In the genomic region with DNA sequence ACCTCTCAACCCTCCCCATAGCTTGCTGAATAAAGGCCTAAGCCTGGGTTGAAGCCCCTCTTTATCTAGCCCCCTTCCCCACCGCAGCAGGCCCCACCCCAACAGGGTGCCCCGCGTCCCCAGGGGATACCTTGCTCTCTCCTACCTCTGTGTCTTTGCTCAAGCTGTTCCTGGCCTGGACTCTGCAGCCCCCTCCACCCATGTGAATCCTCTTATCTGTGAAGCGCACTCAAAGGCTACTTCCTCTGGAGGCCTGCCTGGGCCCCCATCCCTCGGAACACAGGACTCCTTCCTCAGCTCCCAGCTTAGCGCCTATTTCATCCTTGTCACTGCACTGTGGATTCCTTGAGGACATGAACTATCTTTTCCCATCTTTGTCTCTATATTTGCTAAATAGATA, we compare ENCODE assay signal across 22 cellular contexts.
DNase-seq lines count a peak whose midpoint lies in the region; ATAC-seq and TF ChIP-seq lines count a peak whose summit lies in the region.
"Had no signal": no experiment of that assay in that cellular context is flagged by ENCODE, and none has a peak within 500 bp of the region (broad histone marks: within the 10 kb centered on the region; RNA-seq: fewer than 3 reads in every experiment).

No MANE protein-coding gene starts in this region.

- peaks cover 90% of the 10 kb centered on the region for H3K4me1 Mint-ChIP-seq in dendritic cell treated with granulocyte-macrophage colony-stimulating factor and Interleukin-4, amounts not matched to agents 40 ng/mL and 50 ng/mL, for 4 days (ENCODE audit: low read depth)

- intact Hi-C loops in Panc1 (cut with micrococcal nuclease; ENCODE audit: unreplicated experiment) (no loop called here), gastrocnemius medialis (cut with DNase I; ENCODE audit: low total_unique reads) (loop anchor here (2.0 kb wide), 2 partner anchors 62 to 152 kb away; a partner anchor contains a TSS)
- intact Hi-C loops in dendritic cell treated with granulocyte-macrophage colony-stimulating factor and Interleukin-4, amounts not matched to agents 40 ng/mL and 50 ng/mL, for 4 days (cut with micrococcal nuclease): loop anchor here (10.0 kb wide), 1 partner anchor 150 kb away; a partner anchor contains a TSS

- CTCF ChIA-PET in Panc1 (lab: Charles Lee): interaction anchor here (0.7 to 1.7 kb wide), 2 partner anchors 29 to 151 kb away, joined by 3 read pairs; a partner anchor contains a TSS

- POLR2A ChIA-PET in Panc1 (lab: Charles Lee): no interaction called here

- peaks cover 9% of the 10 kb centered on the region for H3K4me1 ChIP-seq in Panc1 (ENCODE audit: control insufficient read depth, insufficient read depth, low read length)
- peaks cover 60 to 64% of the 10 kb centered on the region in 2 donors for H3K4me1 ChIP-seq in gastrocnemius medialis

- no peak for TF ChIP-seq POLR2A in gastrocnemius medialis (IDR thresholded peaks at IDR 0.05)

- H3K4me3 Mint-ChIP-seq in dendritic cell treated with granulocyte-macrophage colony-stimulating factor and Interleukin-4, amounts not matched to agents 40 ng/mL and 50 ng/mL, for 4 days: no peak overlapping the region
- H3K4me3 Mint-ChIP-seq: activated T-cell treated with anti-CD3 and anti-CD28 coated beads, Interleukin-2, amount 50 U/mL, for 24 hours; stimulated activated naive CD8-positive, alpha-beta T cell treated with anti-CD3 and anti-CD28 coated beads, Interleukin-15, Interleukin-2, amounts not matched to agents 100 ng/mL and 50 ng/mL, for 24 hours; type B pancreatic cell had no signal

- H3K27ac Mint-ChIP-seq in dendritic cell treated with granulocyte-macrophage colony-stimulating factor and Interleukin-4, amounts not matched to agents 40 ng/mL and 50 ng/mL, for 4 days: peak overlapping the region; percentile 73
- H3K27ac Mint-ChIP-seq: activated T-cell treated with anti-CD3 and anti-CD28 coated beads, Interleukin-2, amount 50 U/mL, for 24 hours; stimulated activated naive CD8-positive, alpha-beta T cell treated with anti-CD3 and anti-CD28 coated beads, Interleukin-15, Interleukin-2, amounts not matched to agents 100 ng/mL and 50 ng/mL, for 24 hours; type B pancreatic cell had no signal

- no peaks in the 10 kb centered on the region for H3K27me3 ChIP-seq in Panc1 (ENCODE audit: control insufficient read depth, insufficient read depth, low read length)
- no peaks in the 10 kb centered on the region for H3K27me3 ChIP-seq in gastrocnemius medialis

- H3K27me3 Mint-ChIP-seq in dendritic cell treated with granulocyte-macrophage colony-stimulating factor and Interleukin-4, amounts not matched to agents 40 ng/mL and 50 ng/mL, for 4 days: peaks cover 24% of the 10 kb centered on the region
- H3K27me3 Mint-ChIP-seq: activated T-cell treated with anti-CD3 and anti-CD28 coated beads, Interleukin-2, amount 50 U/mL, for 24 hours; stimulated activated naive CD8-positive, alpha-beta T cell treated with anti-CD3 and anti-CD28 coated beads, Interleukin-15, Interleukin-2, amounts not matched to agents 100 ng/mL and 50 ng/mL, for 24 hours had no signal

- ATAC-seq in Panc1 (no peak), gastrocnemius medialis (no peak), HG02571 (IDR thresholded peaks at IDR 0.05; ENCODE audit: unreplicated experiment) (no peak)

- no TSS peak for BruUV-seq in Panc1 (replicated peaks; lab: Mats Ljungman, UMichigan)

- H3K36me3 ChIP-seq in Panc1 (ENCODE audit: control insufficient read depth, insufficient read depth, low read length) (no peaks in the 10 kb centered on the region), gastrocnemius medialis (no peaks in the 10 kb centered on the region)

- no peaks in the 10 kb centered on the region for H3K36me3 Mint-ChIP-seq in dendritic cell treated with granulocyte-macrophage colony-stimulating factor and Interleukin-4, amounts not matched to agents 40 ng/mL and 50 ng/mL, for 4 days (ENCODE audit: low read depth)
- H3K36me3 Mint-ChIP-seq: type B pancreatic cell had no signal

- in situ Hi-C loops in Panc1 (cut with HindIII; ENCODE audit: low pct_unique_long_range_greater_than_20kb, low sequenced_read_pairs): no loop called here
- in situ Hi-C loops in gastrocnemius medialis (cut with MboI; ENCODE audit: low sequenced_read_pairs in 4 of 4): loop anchor here in 2 of 4 donors (25.0 kb wide), 2 partner anchors 133 to 167 kb away; no protein-coding TSS in a partner anchor

- no peaks in the 10 kb centered on the region for H3K9me3 ChIP-seq in Panc1 (ENCODE audit: control insufficient read depth, insufficient read depth, low read depth, low read length)
- H3K9me3 ChIP-seq in gastrocnemius medialis: no peaks in the 10 kb centered on the region

- TF ChIP-seq CTCF in Panc1 (IDR thresholded peaks at IDR 0.05) (no peak), gastrocnemius medialis (IDR thresholded peaks at IDR 0.05 in 4 of 5, conservative IDR thresholded peaks at IDR 0.05 in 1 of 5) (no peak)

- no peak overlapping the region for H3K4me3 ChIP-seq in Panc1 (ENCODE audit: low read depth in 2 of 2, low read length in 2 of 2)
- no peak overlapping the region for H3K4me3 ChIP-seq in gastrocnemius medialis
- H3K4me3 ChIP-seq: coronary artery had no signal

- no peaks in the 10 kb centered on the region for H3K9me3 Mint-ChIP-seq in dendritic cell treated with granulocyte-macrophage colony-stimulating factor and Interleukin-4, amounts not matched to agents 40 ng/mL and 50 ng/mL, for 4 days
- H3K9me3 Mint-ChIP-seq: activated T-cell treated with anti-CD3 and anti-CD28 coated beads, Interleukin-2, amount 50 U/mL, for 24 hours; stimulated activated naive CD8-positive, alpha-beta T cell treated with anti-CD3 and anti-CD28 coated beads, Interleukin-15, Interleukin-2, amounts not matched to agents 100 ng/mL and 50 ng/mL, for 24 hours; type B pancreatic cell had no signal

- peak; percentile 34 for DNase-seq in NK-92 treated with Interleukin-12 subunit alpha and Interleukin-12 subunit beta, amount 100 ng/mL, for 24 hours (lab: John Stamatoyannopoulos, UW)
- DNase-seq in NK-92 (lab: John Stamatoyannopoulos, UW; ENCODE audit: unreplicated experiment) (no peak), Panc1 (ENCODE audit: low read depth, low spot score) (no peak), gastrocnemius medialis (no peak), NCI-H128 (lab: John Stamatoyannopoulos, UW; ENCODE audit: unreplicated experiment) (no peak)
- DNase-seq in activated naive CD4-positive, alpha-beta T cell (lab: John Stamatoyannopoulos, UW): no peak
- DNase-seq: activated CD4-positive, alpha-beta T cell treated with anti-CD3 and anti-CD28 coated beads, Interleukin-2, amount 50 U/mL, for 48 hours; activated T-cell treated with anti-CD3 and anti-CD28 coated beads, Interleukin-2, amount 50 U/mL, for 24 hours; DMS 273 treated with DMSO at 0.1 percent for 48 hours; GDM1; hippocampal formation; islet precursor cell; NCI-H1105; NCI-H2107; NCI-H69; SIG-M5; stimulated activated CD4-positive, alpha-beta T cell treated with anti-CD3 and anti-CD28 coated beads, Interleukin-1b, Interleukin-23, amount 100 ng/mL, for 48 hours had no signal

- peak overlapping the region; percentile 32; the same call in 1 of the 2 replicates for H3K27ac ChIP-seq in Panc1 (ENCODE audit: low read length)
- H3K27ac ChIP-seq in gastrocnemius medialis: peak overlapping the region; percentile 83 to 93 (median 88)
- H3K27ac ChIP-seq: coronary artery had no signal
